8 cellular contexts compared by ENCODE assay signal in the genomic region with DNA sequence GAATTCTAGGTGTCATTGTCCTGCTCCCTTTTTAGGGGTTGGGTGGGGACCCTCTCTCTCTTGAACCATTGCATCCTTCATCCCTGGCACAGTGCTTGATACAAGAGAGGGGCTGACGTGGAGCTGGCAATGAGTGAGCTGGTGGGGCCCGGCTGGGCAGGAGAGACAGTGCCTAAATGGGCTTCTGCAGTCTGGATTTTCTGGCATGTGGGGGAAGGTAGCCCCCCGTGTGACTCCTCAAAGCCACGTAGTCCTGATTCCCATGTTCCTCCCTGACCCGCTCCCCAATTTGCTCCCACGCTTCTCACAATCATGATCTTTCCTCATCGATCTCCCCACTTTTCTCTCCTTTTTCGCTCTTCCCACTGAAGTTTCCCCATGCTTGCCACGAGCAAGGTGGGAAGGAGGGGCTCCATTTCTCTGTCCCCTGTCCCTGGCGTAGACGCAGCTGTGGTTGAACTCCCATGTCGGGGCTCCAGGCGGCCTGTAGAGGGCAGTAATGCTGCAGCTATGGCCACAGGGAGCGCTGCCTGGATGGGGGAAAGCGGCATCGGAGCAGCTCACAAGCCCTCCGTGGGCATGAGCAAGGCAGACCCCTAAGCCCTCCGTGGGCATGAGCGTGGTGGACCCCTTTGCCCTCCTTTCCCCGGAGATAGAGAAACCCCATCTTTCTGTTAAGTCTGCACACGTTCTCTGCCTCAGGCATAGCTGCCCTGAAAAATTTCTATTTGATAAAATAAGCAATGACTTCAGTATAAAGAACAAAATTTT. TPM values are rescaled to one million over a fixed set of nuclear protein-coding genes. Genes with fewer than 3 reads are reported as not detected.
DNase-seq lines count a peak whose midpoint lies in the region; ATAC-seq, FAIRE-seq and TF ChIP-seq lines count a peak whose summit lies in the region.

No MANE protein-coding gene starts in this region.

- H3K27ac Mint-ChIP-seq in activated T-cell treated with anti-CD3 and anti-CD28 coated beads, Interleukin-2, amount 50 U/mL, for 24 hours = no peak overlapping the region
- H3K27ac Mint-ChIP-seq in neural crest cell (ENCODE audit: unreplicated experiment) = peak overlapping the region; percentile 65
- H3K27ac Mint-ChIP-seq in stimulated activated naive CD8-positive, alpha-beta T cell treated with anti-CD3 and anti-CD28 coated beads, Interleukin-15, amount 100 ng/mL, for 72 hours = no peak overlapping the region

- peak; percentile 76 for ATAC-seq in stimulated activated naive CD8-positive, alpha-beta T cell treated with anti-CD3 and anti-CD28 coated beads, Interleukin-15, amount 100 ng/mL, for 72 hours
- ATAC-seq in GM18861 (IDR thresholded peaks at IDR 0.05; ENCODE audit: unreplicated experiment) = no peak

- no peak overlapping the region for H3K4me3 ChIP-seq in fibroblast of mammary gland (ENCODE audit: control insufficient read depth, low read depth, low read length)

- peak; percentile 63 for DNase-seq in EH (ENCODE audit: low read depth)
- peak; percentile 65 for DNase-seq in HTR-8/SVneo (ENCODE audit: insufficient read length, low spot score)
- peak; percentile 51 for DNase-seq in OCI-M1 (lab: John Stamatoyannopoulos, UW)
- peak; percentile 77 for DNase-seq in activated T-cell treated with anti-CD3 and anti-CD28 coated beads, Interleukin-2, amount 50 U/mL, for 24 hours
- DNase-seq in fibroblast of mammary gland (ENCODE audit: low read depth) = peak; percentile 59
- DNase-seq in neural crest cell (ENCODE audit: low read depth, low spot score) = peak; percentile 82
- DNase-seq in stimulated activated naive CD8-positive, alpha-beta T cell treated with anti-CD3 and anti-CD28 coated beads, Interleukin-15, amount 100 ng/mL, for 72 hours = peak; percentile 65 to 67

- H3K36me3 Mint-ChIP-seq in activated T-cell treated with anti-CD3 and anti-CD28 coated beads, Interleukin-2, amount 50 U/mL, for 24 hours (ENCODE audit: low read depth) = peaks cover 4% of the 10 kb centered on the region
- H3K36me3 Mint-ChIP-seq in neural crest cell (ENCODE audit: low read depth) = peaks cover 2% of the 10 kb centered on the region

- no peaks in the 10 kb centered on the region for H3K27me3 Mint-ChIP-seq in activated T-cell treated with anti-CD3 and anti-CD28 coated beads, Interleukin-2, amount 50 U/mL, for 24 hours
- peaks cover 2% of the 10 kb centered on the region for H3K27me3 Mint-ChIP-seq in neural crest cell (ENCODE audit: low read depth)
- peaks cover 10% of the 10 kb centered on the region for H3K27me3 Mint-ChIP-seq in stimulated activated naive CD8-positive, alpha-beta T cell treated with anti-CD3 and anti-CD28 coated beads, Interleukin-15, amount 100 ng/mL, for 72 hours

- FAIRE-seq in HTR-8/SVneo (lab: Jason Lieb, UNC) = peak; percentile 79

- peak; percentile 88 for TF ChIP-seq CTCF in fibroblast of mammary gland (conservative IDR thresholded peaks at IDR 0.05; ENCODE audit: control insufficient read depth, insufficient read depth, low read depth, low read length)
- peak; percentile 89 for TF ChIP-seq CTCF in neural crest cell (conservative IDR thresholded peaks at IDR 0.05)

- peaks cover 19% of the 10 kb centered on the region for H3K4me1 Mint-ChIP-seq in activated T-cell treated with anti-CD3 and anti-CD28 coated beads, Interleukin-2, amount 50 U/mL, for 24 hours (ENCODE audit: low read depth)
- peaks cover 23% of the 10 kb centered on the region for H3K4me1 Mint-ChIP-seq in neural crest cell
- H3K4me1 Mint-ChIP-seq in stimulated activated naive CD8-positive, alpha-beta T cell treated with anti-CD3 and anti-CD28 coated beads, Interleukin-15, amount 100 ng/mL, for 72 hours = peaks cover 32% of the 10 kb centered on the region

- H3K9me3 Mint-ChIP-seq in activated T-cell treated with anti-CD3 and anti-CD28 coated beads, Interleukin-2, amount 50 U/mL, for 24 hours = no peaks in the 10 kb centered on the region
- H3K9me3 Mint-ChIP-seq in neural crest cell = peaks cover 2% of the 10 kb centered on the region
- H3K9me3 Mint-ChIP-seq in stimulated activated naive CD8-positive, alpha-beta T cell treated with anti-CD3 and anti-CD28 coated beads, Interleukin-15, amount 100 ng/mL, for 72 hours = no peaks in the 10 kb centered on the region

- no peak overlapping the region for H3K4me3 Mint-ChIP-seq in activated T-cell treated with anti-CD3 and anti-CD28 coated beads, Interleukin-2, amount 50 U/mL, for 24 hours
- no peak overlapping the region for H3K4me3 Mint-ChIP-seq in neural crest cell
- H3K4me3 Mint-ChIP-seq in stimulated activated naive CD8-positive, alpha-beta T cell treated with anti-CD3 and anti-CD28 coated beads, Interleukin-15, amount 100 ng/mL, for 72 hours = peak overlapping the region; percentile 13 to 55

RNA-seq across cellular contexts. Expression of a gene that starts 47.5 kb away (rescaled TPM):
- 80.1 and 81.1 TPM in 2 replicates for total RNA-seq in neural crest cell

Comparison
In these comparisons a context has a peak if more than half of its experiments do, and no peak if none do; other contexts are left out.
1. H3K4me3 Mint-ChIP-seq: peak in stimulated activated naive CD8-positive, alpha-beta T cell treated with anti-CD3 and anti-CD28 coated beads, Interleukin-15, amount 100 ng/mL, for 72 hours (2 of 2); none in activated T-cell treated with anti-CD3 and anti-CD28 coated beads, Interleukin-2, amount 50 U/mL, for 24 hours (single experiment) and neural crest cell (single experiment).
2. Peak in every context shown above with its lines, with median percentiles within 50 percentile points of each other: DNase-seq.